20 cellular contexts compared by ENCODE assay signal in genomic region chr2:195480121-195480520, GRCh38.
DNase-seq lines count a peak whose midpoint lies in the region; ATAC-seq, FAIRE-seq and TF ChIP-seq lines count a peak whose summit lies in the region.
"Had no signal": no experiment of that assay in that cellular context is flagged by ENCODE, and none has a peak within 500 bp of the region (broad histone marks: within the 10 kb centered on the region; RNA-seq: fewer than 3 reads in every experiment).

No MANE protein-coding gene starts in this region.

- no peaks in the 10 kb centered on the region for H3K79me2 ChIP-seq in astrocyte (ENCODE audit: insufficient read depth, low read length)

- H3K9me3 Mint-ChIP-seq in astrocyte (ENCODE audit: unreplicated experiment): peaks cover 5% of the 10 kb centered on the region
- H3K9me3 Mint-ChIP-seq: CD8-positive, alpha-beta T cell had no signal

- H2BK5ac ChIP-seq in IMR-90 (ENCODE audit: low read depth, low read length, poor library complexity, severe bottlenecking): no peak overlapping the region

- DNase-seq in IMR-90: no peak
- DNase-seq in astrocyte (ENCODE audit: low read depth): peak; percentile 58
- DNase-seq in fibroblast of the aortic adventitia (ENCODE audit: low read depth): peak; percentile 14
- DNase-seq in hepatic stellate cell (ENCODE audit: low spot score): no peak
- no peak for DNase-seq in NCI-H748 treated with DMSO at 0.1 percent for 48 hours (lab: John Stamatoyannopoulos, UW)
- DNase-seq: AML-193; Calu3; CD8-positive, alpha-beta T cell; DMS 273 treated with DMSO at 0.1 percent for 48 hours; DMS53; GM23248 had no signal

- H3K4me3 ChIP-seq in BLaER1 (no peak overlapping the region), IMR-90 (ENCODE audit: insufficient read depth, low read depth, low read length) (no peak overlapping the region), astrocyte (ENCODE audit: insufficient read depth, low read depth, low read length) (no peak overlapping the region), fibroblast of the aortic adventitia (ENCODE audit: low read depth, low read length) (no peak overlapping the region)
- H3K4me3 ChIP-seq: A549, GM23248 had no signal

- H3K4me1 ChIP-seq in BLaER1 (peaks cover 17% of the 10 kb centered on the region), IMR-90 (ENCODE audit: control insufficient read depth, insufficient read depth, low read length) (peaks cover 2% of the 10 kb centered on the region; the same call in 1 of the 2 replicates), astrocyte (ENCODE audit: insufficient read depth, low read length) (peaks cover 4% of the 10 kb centered on the region)
- H3K4me1 ChIP-seq: A549 had no signal

- in situ Hi-C loops in IMR-90 (cut with MboI; ENCODE audit: low sequenced_read_pairs): no loop called here

- H2BK120ac ChIP-seq in IMR-90 (ENCODE audit: low read depth, low read length): peak overlapping the region; percentile 26; the same call in 1 of the 2 replicates

- no peak overlapping the region for H4K5ac ChIP-seq in IMR-90 (ENCODE audit: low read depth, low read length)

- no peak overlapping the region for H2BK20ac ChIP-seq in IMR-90 (ENCODE audit: low read depth, low read length)

- no peak overlapping the region for H4K91ac ChIP-seq in IMR-90 (ENCODE audit: insufficient read depth, low read depth, low read length)

- H3K27me3 ChIP-seq in BLaER1: no peaks in the 10 kb centered on the region
- no peaks in the 10 kb centered on the region for H3K27me3 ChIP-seq in IMR-90 (ENCODE audit: control insufficient read depth, insufficient read depth, low read length)
- no peaks in the 10 kb centered on the region for H3K27me3 ChIP-seq in astrocyte (ENCODE audit: insufficient read depth, low read length)

- no TSS peak for BruUV-seq in IMR-90 (replicated peaks; lab: Mats Ljungman, UMichigan)

- H3K36me3 Mint-ChIP-seq in astrocyte (ENCODE audit: low read depth, unreplicated experiment): no peaks in the 10 kb centered on the region
- H3K36me3 Mint-ChIP-seq: CD8-positive, alpha-beta T cell had no signal

- H3K14ac ChIP-seq in IMR-90 (replicated peaks; ENCODE audit: low read depth, low read length): no peak overlapping the region

- ATAC-seq in IMR-90 (ENCODE audit: low read depth) (no peak), HG03520 (IDR thresholded peaks at IDR 0.05; ENCODE audit: unreplicated experiment) (no peak)
- ATAC-seq: A549; CD8-positive, alpha-beta T cell; HCT116 had no signal

- no peak for TF ChIP-seq POLR2A in IMR-90 (IDR thresholded peaks at IDR 0.05; ENCODE audit: low read depth, low read length)

- H3K56ac ChIP-seq in IMR-90 (ENCODE audit: extremely low read depth, insufficient read depth, low read length): no peak overlapping the region

- H2AK9ac ChIP-seq in IMR-90 (replicated peaks; ENCODE audit: low read depth, low read length, poor library complexity): no peak overlapping the region

- TF ChIP-seq CTCF in IMR-90 (conservative IDR thresholded peaks at IDR 0.05; ENCODE audit: low read depth, low read length): no peak
- no peak for TF ChIP-seq CTCF in astrocyte (IDR thresholded peaks at IDR 0.05; ENCODE audit: insufficient read depth, low read depth, low read length)
- TF ChIP-seq CTCF in fibroblast of the aortic adventitia (IDR thresholded peaks at IDR 0.05; ENCODE audit: insufficient read depth, low read length): no peak

- H3K4ac ChIP-seq in IMR-90 (ENCODE audit: low read depth, low read length): no peak overlapping the region

- no peak overlapping the region for H3K9ac ChIP-seq in BLaER1
- H3K9ac ChIP-seq in IMR-90 (ENCODE audit: low read depth, low read length): no peak overlapping the region
- no peak overlapping the region for H3K9ac ChIP-seq in astrocyte (ENCODE audit: low read length)
- H3K9ac ChIP-seq: GM23248 had no signal

- H3K27ac ChIP-seq in BLaER1 (no peak overlapping the region), IMR-90 (ENCODE audit: insufficient read depth, low read length) (no peak overlapping the region), astrocyte (ENCODE audit: low read depth, low read length) (no peak overlapping the region)
- H3K27ac ChIP-seq: 22Rv1, A549, GM23248 had no signal

- no peak for TF ChIP-seq RAD21 in IMR-90 (IDR thresholded peaks at IDR 0.05; ENCODE audit: low read length)

- no peaks in the 10 kb centered on the region for H4K20me1 ChIP-seq in BLaER1
- H4K20me1 ChIP-seq in IMR-90 (ENCODE audit: insufficient read depth, low read length): no peaks in the 10 kb centered on the region
- H4K20me1 ChIP-seq in astrocyte (ENCODE audit: insufficient read depth, low read length): no peaks in the 10 kb centered on the region

- H2AFZ ChIP-seq in IMR-90 (replicated peaks; ENCODE audit: low read length, poor library complexity): no peak overlapping the region
- no peak overlapping the region for H2AFZ ChIP-seq in astrocyte (ENCODE audit: low read depth, low read length)
- H2AFZ ChIP-seq: GM23248 had no signal

- no peak overlapping the region for H3K4me3 Mint-ChIP-seq in astrocyte (ENCODE audit: unreplicated experiment)
- H3K4me3 Mint-ChIP-seq: CD8-positive, alpha-beta T cell had no signal

- intact Hi-C loops in IMR-90 (cut with micrococcal nuclease): loop anchor here (10.0 kb wide), 1 partner anchor 455 kb away; no protein-coding TSS in a partner anchor

- POLR2A ChIA-PET in IMR-90 (lab: Charles Lee; ENCODE audit: unreplicated experiment): no interaction called here

- peaks cover 15% of the 10 kb centered on the region for H3K4me1 Mint-ChIP-seq in astrocyte (ENCODE audit: low read depth, unreplicated experiment)

- no peak overlapping the region for H3K23ac ChIP-seq in IMR-90 (ENCODE audit: low read depth, low read length)

- FAIRE-seq in astrocyte (lab: Jason Lieb, UNC): no peak
- FAIRE-seq: A549, G401.6, GM12892, GM18507, H54 had no signal

- peak overlapping the region; percentile 38 for H3K4me2 ChIP-seq in BLaER1
- no peak overlapping the region for H3K4me2 ChIP-seq in IMR-90 (ENCODE audit: low read depth, low read length)
- no peak overlapping the region for H3K4me2 ChIP-seq in astrocyte (ENCODE audit: low read length)
- H3K4me2 ChIP-seq: A549 had no signal

- CTCF ChIA-PET in IMR-90 (lab: Yijun Ruan, JAX): no interaction called here

- no peak overlapping the region for H3K27ac Mint-ChIP-seq in astrocyte (ENCODE audit: unreplicated experiment)
- H3K27ac Mint-ChIP-seq: CD8-positive, alpha-beta T cell had no signal

- H4K8ac ChIP-seq in IMR-90 (ENCODE audit: low read depth in 2 of 2, low read length in 2 of 2): no peak overlapping the region

- H3K9me3 ChIP-seq in BLaER1 (peaks cover 9% of the 10 kb centered on the region; the same call in 1 of the 2 replicates), IMR-90 (ENCODE audit: control insufficient read depth, insufficient read depth, low read length) (no peaks in the 10 kb centered on the region), astrocyte (ENCODE audit: insufficient read depth, low read depth, low read length) (no peaks in the 10 kb centered on the region)
- H3K9me3 ChIP-seq: A549 had no signal

- H3K9me1 ChIP-seq in IMR-90 (ENCODE audit: insufficient read depth, low read length): 0 out of 2 replicates have a peak, but pooled peaks cover 2% of the 10 kb centered on the region

- H3K27me3 Mint-ChIP-seq in astrocyte (ENCODE audit: low read depth, unreplicated experiment): no peaks in the 10 kb centered on the region

- H3K18ac ChIP-seq in IMR-90 (ENCODE audit: low read depth, low read length): no peak overlapping the region

- H3K36me3 ChIP-seq in BLaER1 (no peaks in the 10 kb centered on the region), IMR-90 (ENCODE audit: control insufficient read depth, insufficient read depth, low read length) (no peaks in the 10 kb centered on the region), astrocyte (ENCODE audit: insufficient read depth, low read length) (no peaks in the 10 kb centered on the region)

- H2AK5ac ChIP-seq in IMR-90 (ENCODE audit: low read depth, low read length): no peak overlapping the region

- H3K79me1 ChIP-seq in IMR-90 (ENCODE audit: low read depth in 1 of 2, low read length in 2 of 2): no peaks in the 10 kb centered on the region

- dilution Hi-C loops in IMR-90 (cut with HindIII; ENCODE audit: low sequenced_read_pairs, unreplicated experiment): no loop called here

- H2BK15ac ChIP-seq in IMR-90 (ENCODE audit: low read depth, low read length): 0 out of 3 replicates have a peak overlapping the region, but pooled peaks have one; percentile 15

TF ChIP-seq in IMR-90, 13 proteins besides CTCF, POLR2A, EP300 and RAD21:
- TF ChIP-seq RCOR1 (IDR thresholded peaks at IDR 0.05; ENCODE audit: insufficient replicate concordance, low read length) (no peak), MAFK (IDR thresholded peaks at IDR 0.05; ENCODE audit: low read depth, low read length) (no peak), MAZ (IDR thresholded peaks at IDR 0.05; ENCODE audit: borderline replicate concordance, low read depth, low read length) (no peak), MXI1 (IDR thresholded peaks at IDR 0.05; ENCODE audit: borderline replicate concordance, low read depth, low read length) (no peak), SMC3 (IDR thresholded peaks at IDR 0.05; ENCODE audit: low read depth, low read length) (no peak), FOS (IDR thresholded peaks at IDR 0.05; ENCODE audit: low read depth, low read length) (no peak), CHD1 (IDR thresholded peaks at IDR 0.05; ENCODE audit: low read depth, low read length) (no peak), RFX5 (IDR thresholded peaks at IDR 0.05; ENCODE audit: low read depth, low read length) (no peak), NFE2L2 (IDR thresholded peaks at IDR 0.05; ENCODE audit: low read depth, low read length) (no peak), CEBPB (IDR thresholded peaks at IDR 0.05; ENCODE audit: low read depth, low read length) (no peak), BHLHE40 (IDR thresholded peaks at IDR 0.05; ENCODE audit: low read depth, low read length) (no peak)
- TF ChIP-seq, protein P1, sequence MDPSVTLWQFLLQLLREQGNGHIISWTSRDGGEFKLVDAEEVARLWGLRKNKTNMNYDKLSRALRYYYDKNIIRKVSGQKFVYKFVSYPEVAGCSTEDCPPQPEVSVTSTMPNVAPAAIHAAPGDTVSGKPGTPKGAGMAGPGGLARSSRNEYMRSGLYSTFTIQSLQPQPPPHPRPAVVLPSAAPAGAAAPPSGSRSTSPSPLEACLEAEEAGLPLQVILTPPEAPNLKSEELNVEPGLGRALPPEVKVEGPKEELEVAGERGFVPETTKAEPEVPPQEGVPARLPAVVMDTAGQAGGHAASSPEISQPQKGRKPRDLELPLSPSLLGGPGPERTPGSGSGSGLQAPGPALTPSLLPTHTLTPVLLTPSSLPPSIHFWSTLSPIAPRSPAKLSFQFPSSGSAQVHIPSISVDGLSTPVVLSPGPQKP (IDR thresholded peaks at IDR 0.05; ENCODE audit: borderline replicate concordance, low read depth, low read length): no peak
- TF ChIP-seq, protein P2, sequence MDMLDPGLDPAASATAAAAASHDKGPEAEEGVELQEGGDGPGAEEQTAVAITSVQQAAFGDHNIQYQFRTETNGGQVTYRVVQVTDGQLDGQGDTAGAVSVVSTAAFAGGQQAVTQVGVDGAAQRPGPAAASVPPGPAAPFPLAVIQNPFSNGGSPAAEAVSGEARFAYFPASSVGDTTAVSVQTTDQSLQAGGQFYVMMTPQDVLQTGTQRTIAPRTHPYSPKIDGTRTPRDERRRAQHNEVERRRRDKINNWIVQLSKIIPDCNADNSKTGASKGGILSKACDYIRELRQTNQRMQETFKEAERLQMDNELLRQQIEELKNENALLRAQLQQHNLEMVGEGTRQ (IDR thresholded peaks at IDR 0.05; ENCODE audit: low read depth, low read length): no peak

Comparison
In these comparisons a context has a peak if more than half of its experiments do, and no peak if none do; other contexts are left out.
1. DNase-seq: peak in astrocyte (single experiment) and fibroblast of the aortic adventitia (single experiment); none in IMR-90 (single experiment), hepatic stellate cell (single experiment) and NCI-H748 treated with DMSO at 0.1 percent for 48 hours (single experiment).